In the genomic region with DNA sequence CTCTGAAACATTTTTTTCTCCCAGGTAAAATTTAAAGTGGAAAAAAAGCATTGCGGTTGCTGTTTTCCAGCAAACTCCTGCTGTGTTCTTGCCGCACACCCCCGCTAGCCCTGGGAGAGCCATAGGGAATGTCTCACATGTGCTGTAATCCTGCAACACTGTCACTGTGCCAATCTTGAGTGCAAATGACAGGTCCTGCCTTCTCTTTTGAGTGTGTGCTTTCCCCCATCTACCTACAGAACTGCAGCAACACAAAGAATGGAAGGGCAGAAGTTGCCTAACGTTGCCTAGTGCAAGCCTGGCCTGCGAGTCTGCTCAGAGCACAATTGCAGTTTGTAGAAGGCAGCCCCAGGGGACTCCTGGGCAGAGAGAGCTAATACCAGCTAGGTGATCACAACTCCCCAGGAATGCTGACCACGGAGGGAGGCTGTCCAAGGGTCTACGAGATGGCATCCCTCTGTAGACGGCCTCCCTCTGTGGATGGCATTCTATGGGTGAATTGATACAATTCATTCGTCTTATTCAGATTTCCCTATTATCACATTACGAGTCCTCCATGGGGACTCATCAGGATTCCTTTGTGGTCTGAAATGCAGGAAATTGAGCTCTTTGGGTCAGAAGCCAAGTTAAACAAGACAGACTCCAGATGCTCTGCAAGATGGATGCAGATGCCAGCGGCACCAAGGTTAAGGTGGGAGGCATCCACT, we compare ENCODE assay signal across 1 cellular context.
TF ChIP-seq lines count a peak whose summit lies in the region.

No MANE protein-coding gene starts in this region.

TF ChIP-seq in GM23338, 12 proteins besides CTCF, POLR2A, EP300 and RAD21 (continued from another document):
- TF ChIP-seq, protein P1, sequence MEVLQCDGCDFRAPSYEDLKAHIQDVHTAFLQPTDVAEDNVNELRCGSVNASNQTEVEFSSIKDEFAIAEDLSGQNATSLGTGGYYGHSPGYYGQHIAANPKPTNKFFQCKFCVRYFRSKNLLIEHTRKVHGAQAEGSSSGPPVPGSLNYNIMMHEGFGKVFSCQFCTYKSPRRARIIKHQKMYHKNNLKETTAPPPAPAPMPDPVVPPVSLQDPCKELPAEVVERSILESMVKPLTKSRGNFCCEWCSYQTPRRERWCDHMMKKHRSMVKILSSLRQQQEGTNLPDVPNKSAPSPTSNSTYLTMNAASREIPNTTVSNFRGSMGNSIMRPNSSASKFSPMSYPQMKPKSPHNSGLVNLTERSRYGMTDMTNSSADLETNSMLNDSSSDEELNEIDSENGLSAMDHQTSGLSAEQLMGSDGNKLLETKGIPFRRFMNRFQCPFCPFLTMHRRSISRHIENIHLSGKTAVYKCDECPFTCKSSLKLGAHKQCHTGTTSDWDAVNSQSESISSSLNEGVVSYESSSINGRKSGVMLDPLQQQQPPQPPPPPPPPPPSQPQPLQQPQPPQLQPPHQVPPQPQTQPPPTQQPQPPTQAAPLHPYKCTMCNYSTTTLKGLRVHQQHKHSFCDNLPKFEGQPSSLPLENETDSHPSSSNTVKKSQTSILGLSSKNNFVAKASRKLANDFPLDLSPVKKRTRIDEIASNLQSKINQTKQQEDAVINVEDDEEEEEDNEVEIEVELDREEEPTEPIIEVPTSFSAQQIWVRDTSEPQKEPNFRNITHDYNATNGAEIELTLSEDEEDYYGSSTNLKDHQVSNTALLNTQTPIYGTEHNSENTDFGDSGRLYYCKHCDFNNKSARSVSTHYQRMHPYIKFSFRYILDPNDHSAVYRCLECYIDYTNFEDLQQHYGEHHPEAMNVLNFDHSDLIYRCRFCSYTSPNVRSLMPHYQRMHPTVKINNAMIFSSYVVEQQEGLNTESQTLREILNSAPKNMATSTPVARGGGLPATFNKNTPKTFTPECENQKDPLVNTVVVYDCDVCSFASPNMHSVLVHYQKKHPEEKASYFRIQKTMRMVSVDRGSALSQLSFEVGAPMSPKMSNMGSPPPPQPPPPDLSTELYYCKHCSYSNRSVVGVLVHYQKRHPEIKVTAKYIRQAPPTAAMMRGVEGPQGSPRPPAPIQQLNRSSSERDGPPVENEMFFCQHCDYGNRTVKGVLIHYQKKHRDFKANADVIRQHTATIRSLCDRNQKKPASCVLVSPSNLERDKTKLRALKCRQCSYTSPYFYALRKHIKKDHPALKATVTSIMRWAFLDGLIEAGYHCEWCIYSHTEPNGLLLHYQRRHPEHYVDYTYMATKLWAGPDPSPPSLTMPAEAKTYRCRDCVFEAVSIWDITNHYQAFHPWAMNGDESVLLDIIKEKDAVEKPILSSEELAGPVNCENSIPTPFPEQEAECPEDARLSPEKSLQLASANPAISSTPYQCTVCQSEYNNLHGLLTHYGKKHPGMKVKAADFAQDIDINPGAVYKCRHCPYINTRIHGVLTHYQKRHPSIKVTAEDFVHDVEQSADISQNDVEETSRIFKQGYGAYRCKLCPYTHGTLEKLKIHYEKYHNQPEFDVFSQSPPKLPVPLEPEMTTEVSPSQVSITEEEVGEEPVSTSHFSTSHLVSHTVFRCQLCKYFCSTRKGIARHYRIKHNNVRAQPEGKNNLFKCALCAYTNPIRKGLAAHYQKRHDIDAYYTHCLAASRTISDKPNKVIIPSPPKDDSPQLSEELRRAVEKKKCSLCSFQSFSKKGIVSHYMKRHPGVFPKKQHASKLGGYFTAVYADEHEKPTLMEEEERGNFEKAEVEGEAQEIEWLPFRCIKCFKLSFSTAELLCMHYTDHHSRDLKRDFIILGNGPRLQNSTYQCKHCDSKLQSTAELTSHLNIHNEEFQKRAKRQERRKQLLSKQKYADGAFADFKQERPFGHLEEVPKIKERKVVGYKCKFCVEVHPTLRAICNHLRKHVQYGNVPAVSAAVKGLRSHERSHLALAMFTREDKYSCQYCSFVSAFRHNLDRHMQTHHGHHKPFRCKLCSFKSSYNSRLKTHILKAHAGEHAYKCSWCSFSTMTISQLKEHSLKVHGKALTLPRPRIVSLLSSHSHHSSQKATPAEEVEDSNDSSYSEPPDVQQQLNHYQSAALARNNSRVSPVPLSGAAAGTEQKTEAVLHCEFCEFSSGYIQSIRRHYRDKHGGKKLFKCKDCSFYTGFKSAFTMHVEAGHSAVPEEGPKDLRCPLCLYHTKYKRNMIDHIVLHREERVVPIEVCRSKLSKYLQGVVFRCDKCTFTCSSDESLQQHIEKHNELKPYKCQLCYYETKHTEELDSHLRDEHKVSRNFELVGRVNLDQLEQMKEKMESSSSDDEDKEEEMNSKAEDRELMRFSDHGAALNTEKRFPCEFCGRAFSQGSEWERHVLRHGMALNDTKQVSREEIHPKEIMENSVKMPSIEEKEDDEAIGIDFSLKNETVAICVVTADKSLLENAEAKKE (CRISPR knock-in tag; IDR thresholded peaks at IDR 0.05): 0 out of 2 replicates have a peak, but pooled peaks have one; percentile 1
- TF ChIP-seq EZH2phosphoT487 (IDR thresholded peaks at IDR 0.05; ENCODE audit: unreplicated experiment): no peak
TF ChIP-seq in GM23338: peak in this region for 1.
